ENCODE assay signal across 28 cellular contexts in genomic region chr9:76413658-76414057, GRCh38.
"Had no signal": no experiment of that assay in that cellular context is flagged by ENCODE, and none has a peak within 500 bp of the region (broad histone marks: within the 10 kb centered on the region; RNA-seq: fewer than 3 reads in every experiment).

No MANE protein-coding gene starts in this region.

- DNase-seq: colonic mucosa; cortex of kidney; dermis blood vessel endothelial cell; effector CD4-positive, alpha-beta T cell; effector CD8-positive, alpha-beta T cell; effector memory CD4-positive, alpha-beta T cell; effector memory CD8-positive, alpha-beta T cell; endodermal cell; erythroblast; esophagus squamous epithelium; foreskin fibroblast; foreskin keratinocyte; foreskin melanocyte; gastrocnemius medialis; glutamatergic neuron; head of caudate nucleus; heart left ventricle; heart right ventricle had no signal

- H3K27ac Mint-ChIP-seq: dendritic cell treated with granulocyte-macrophage colony-stimulating factor and Interleukin-4, amounts not matched to agents 40 ng/mL and 50 ng/mL, for 4 days; effector memory CD8-positive, alpha-beta T cell; endodermal cell had no signal

- H3K4me3 ChIP-seq: colonic mucosa, coronary artery, esophagus muscularis mucosa, esophagus squamous epithelium, gastrocnemius medialis, gastroesophageal sphincter, heart left ventricle, heart right ventricle had no signal

- H3K36me3 ChIP-seq: colonic mucosa, esophagus muscularis mucosa, esophagus squamous epithelium, gastrocnemius medialis, gastroesophageal sphincter, heart left ventricle, heart right ventricle had no signal

- H3K27ac ChIP-seq: colonic mucosa, coronary artery, epithelial cell of prostate, esophagus muscularis mucosa, esophagus squamous epithelium, foreskin keratinocyte, gastrocnemius medialis, gastroesophageal sphincter, heart left ventricle, heart right ventricle had no signal

- ATAC-seq: effector memory CD8-positive, alpha-beta T cell; esophagus mucosa; foreskin keratinocyte; gastrocnemius medialis; gastroesophageal sphincter; heart left ventricle; heart right ventricle had no signal

- H3K27me3 Mint-ChIP-seq: dendritic cell treated with granulocyte-macrophage colony-stimulating factor and Interleukin-4, amounts not matched to agents 40 ng/mL and 50 ng/mL, for 4 days had no signal

- FAIRE-seq: colon, endometrium, endothelial cell of umbilical vein, frontal cortex had no signal

- H3K27me3 ChIP-seq: colonic mucosa, esophagus muscularis mucosa, esophagus squamous epithelium, foreskin keratinocyte, gastrocnemius medialis, gastroesophageal sphincter, heart left ventricle, heart right ventricle had no signal

- H3K4me1 ChIP-seq: colonic mucosa, esophagus muscularis mucosa, foreskin keratinocyte, gastrocnemius medialis, gastroesophageal sphincter had no signal

- H3K4me3 Mint-ChIP-seq: dendritic cell treated with granulocyte-macrophage colony-stimulating factor and Interleukin-4, amounts not matched to agents 40 ng/mL and 50 ng/mL, for 4 days; effector memory CD8-positive, alpha-beta T cell; endodermal cell had no signal

- H3K9me3 ChIP-seq: colonic mucosa, esophagus squamous epithelium had no signal
